ENCODE assay signal across 8 cellular contexts in genomic region chr16:2150418-2151187, GRCh38. TPM values are rescaled to one million over a fixed set of nuclear protein-coding genes. Genes with fewer than 3 reads are reported as not detected.
DNase-seq lines count a peak whose midpoint lies in the region.

No MANE protein-coding gene starts in this region.

- in situ Hi-C loops in SK-MEL-5 (cut with HindIII; ENCODE audit: low pct_unique_long_range_greater_than_20kb, low sequenced_read_pairs) = no loop called here

- DNase-seq in COLO668 (lab: John Stamatoyannopoulos, UW; ENCODE audit: unreplicated experiment) (peak; percentile 81), HT-29 (ENCODE audit: low spot score) (peak; percentile 74), SK-MEL-5 (ENCODE audit: low read depth, low spot score) (peak; percentile 18), kidney tubule cell (ENCODE audit: low spot score) (peak; percentile 44), GF-D8 (lab: John Stamatoyannopoulos, UW) (no peak), amygdala (lab: John Stamatoyannopoulos, UW) (no peak), HPDE6-E6E7 (ENCODE audit: extremely low spot score) (no peak), mucosa of gallbladder (ENCODE audit: low spot score) (no peak)

RNA-seq across cellular contexts. Expression of gene RAB26, which starts 2.2 kb away (rescaled TPM):
- total RNA-seq in HT-29 (2014; rRNA removed; shearing (Covaris generic)) = 13.4 and 24.9 TPM in 2 replicates
- total RNA-seq in SK-MEL-5 (2014; rRNA removed; shearing (Covaris generic)) = 0.27 and 0.40 TPM in 2 replicates
- 0.44 TPM in 1 of 2 replicates, not detected in the other for polyA plus RNA-seq in SK-MEL-5 (2015; cell fraction: cytosol; rRNA removed)
- 5.6 and 6.9 TPM in 2 replicates for polyA plus RNA-seq in SK-MEL-5 (2015; cell fraction: nucleus; rRNA removed)
- 7.7 TPM for total RNA-seq in mucosa of gallbladder

RNA-seq across cellular contexts. Expression of gene TRAF7, which starts 5.0 kb away (rescaled TPM):
- total RNA-seq in HT-29 (2014; rRNA removed; shearing (Covaris generic)) = 166 and 170 TPM in 2 replicates
- 59.3 and 62.4 TPM in 2 replicates for total RNA-seq in SK-MEL-5 (2014; rRNA removed; shearing (Covaris generic))
- polyA plus RNA-seq in SK-MEL-5 (2015; cell fraction: cytosol; rRNA removed) = 91.5 and 101 TPM in 2 replicates
- polyA plus RNA-seq in SK-MEL-5 (2015; cell fraction: nucleus; rRNA removed) = 64.4 and 108 TPM in 2 replicates
- 100 TPM for total RNA-seq in mucosa of gallbladder

RNA-seq across cellular contexts. Expression of gene PKD1, which starts 14.9 kb away (rescaled TPM):
- total RNA-seq in HT-29 (2014; rRNA removed; shearing (Covaris generic)) = 72.1 and 74.7 TPM in 2 replicates
- 18.7 and 18.8 TPM in 2 replicates for total RNA-seq in SK-MEL-5 (2014; rRNA removed; shearing (Covaris generic))
- 52.8 and 76.2 TPM in 2 replicates for polyA plus RNA-seq in SK-MEL-5 (2015; cell fraction: cytosol; rRNA removed)
- polyA plus RNA-seq in SK-MEL-5 (2015; cell fraction: nucleus; rRNA removed) = 230 and 275 TPM in 2 replicates
- 154 TPM for total RNA-seq in mucosa of gallbladder

RNA-seq across cellular contexts. Expression of gene CASKIN1, which starts 45.8 kb away (rescaled TPM):
- 0.08 and 2.5 TPM in 2 replicates for total RNA-seq in HT-29 (2014; rRNA removed; shearing (Covaris generic))
- 0.67 and 0.95 TPM in 2 replicates for total RNA-seq in SK-MEL-5 (2014; rRNA removed; shearing (Covaris generic))
- 1.4 TPM in 2 replicates for polyA plus RNA-seq in SK-MEL-5 (2015; cell fraction: cytosol; rRNA removed)
- 11.4 and 11.8 TPM in 2 replicates for polyA plus RNA-seq in SK-MEL-5 (2015; cell fraction: nucleus; rRNA removed)
- total RNA-seq in mucosa of gallbladder = 0.58 TPM

RNA-seq across cellular contexts. Expression of gene MLST8, which starts 54.7 kb away (rescaled TPM):
- 98.9 and 117 TPM in 2 replicates for total RNA-seq in HT-29 (2014; rRNA removed; shearing (Covaris generic))
- 29.9 and 33.4 TPM in 2 replicates for total RNA-seq in SK-MEL-5 (2014; rRNA removed; shearing (Covaris generic))
- polyA plus RNA-seq in SK-MEL-5 (2015; cell fraction: cytosol; rRNA removed) = 165 and 169 TPM in 2 replicates
- polyA plus RNA-seq in SK-MEL-5 (2015; cell fraction: nucleus; rRNA removed) = 162 and 165 TPM in 2 replicates
- total RNA-seq in mucosa of gallbladder = 31.2 TPM

Comparison
In these comparisons a context has a peak if more than half of its experiments do, and no peak if none do; other contexts are left out.
1. DNase-seq: peak in COLO668 (single experiment), HT-29 (single experiment), SK-MEL-5 (single experiment) and kidney tubule cell (single experiment); none in GF-D8 (single experiment), amygdala (0 of 56), HPDE6-E6E7 (single experiment) and mucosa of gallbladder (single experiment).